Comparison of ENCODE assay signal across 16 cellular contexts in genomic region chr18:35430721-35431441, GRCh38.
"Had no signal": no experiment of that assay in that cellular context is flagged by ENCODE, and none has a peak within 500 bp of the region (broad histone marks: within the 10 kb centered on the region; RNA-seq: fewer than 3 reads in every experiment).

No MANE protein-coding gene starts in this region.

- DNase-seq: activated B cell treated with CpG ODN at 0.5 μM for 24 hours; activated CD4-positive, alpha-beta T cell treated with anti-CD3 and anti-CD28 coated beads, Interleukin-2, amount 50 U/mL, for 1 hour; activated naive CD4-positive, alpha-beta T cell treated with anti-CD3 and anti-CD28 coated beads, Interleukin-2, amount 10 ng/mL, durations not matched to agents 7 days and 5 days; activated T-cell treated with anti-CD3 and anti-CD28 coated beads for 4 hours; cortex of kidney; erythroblast; foreskin fibroblast; head of caudate nucleus; mesendoderm; ovary; stomach; T-helper 1 cell had no signal

- H3K36me3 Mint-ChIP-seq: activated naive CD4-positive, alpha-beta T cell treated with anti-CD3 and anti-CD28 coated beads, Interleukin-2, amount 10 ng/mL, durations not matched to agents 7 days and 5 days had no signal

- H3K27ac ChIP-seq: ovary, stomach had no signal

- H3K4me3 Mint-ChIP-seq: activated B cell treated with CpG ODN at 0.5 μM for 24 hours; activated naive CD4-positive, alpha-beta T cell treated with anti-CD3 and anti-CD28 coated beads, Interleukin-2, amount 10 ng/mL, durations not matched to agents 7 days and 5 days; central memory CD8-positive, alpha-beta T cell had no signal

- ATAC-seq: left lobe of liver had no signal

- H3K9me3 ChIP-seq: ovary had no signal

- H3K27ac Mint-ChIP-seq: activated B cell treated with CpG ODN at 0.5 μM for 24 hours; activated naive CD4-positive, alpha-beta T cell treated with anti-CD3 and anti-CD28 coated beads, Interleukin-2, amount 10 ng/mL, durations not matched to agents 7 days and 5 days; activated T-helper 2 cell treated with anti-CD3 and anti-CD28 coated beads, Interferon-gamma antibody, Interleukin-2, Interleukin-4, amounts not matched to agents 10 μg/mL and 5 μg/mL and 100 μg/mL, durations not matched to agents 14 hours and 24 hours and 36 hours had no signal

- H3K36me3 ChIP-seq: ovary, stomach had no signal

- H3K4me1 Mint-ChIP-seq: activated B cell treated with CpG ODN at 0.5 μM for 24 hours; activated naive CD4-positive, alpha-beta T cell treated with anti-CD3 and anti-CD28 coated beads, Interleukin-2, amount 10 ng/mL, durations not matched to agents 7 days and 5 days; central memory CD8-positive, alpha-beta T cell had no signal

- H3K4me3 ChIP-seq: ovary, stomach had no signal

- H3K27me3 Mint-ChIP-seq: activated B cell treated with CpG ODN at 0.5 μM for 24 hours had no signal

- H3K4me1 ChIP-seq: stomach had no signal

- FAIRE-seq: urothelium cell line had no signal

- H3K27me3 ChIP-seq: ovary, stomach had no signal
